In genomic region chr6:111846061-111846460, GRCh38 we compare ENCODE assay signal across 15 cellular contexts. TPM values are rescaled to one million over a fixed set of nuclear protein-coding genes. Genes with fewer than 3 reads are reported as not detected.
DNase-seq lines count a peak whose midpoint lies in the region; ATAC-seq and TF ChIP-seq lines count a peak whose summit lies in the region.
"Had no signal": no experiment of that assay in that cellular context is flagged by ENCODE, and none has a peak within 500 bp of the region (broad histone marks: within the 10 kb centered on the region; RNA-seq: fewer than 3 reads in every experiment).

No MANE protein-coding gene starts in this region.

- no peak for ATAC-seq in activated T-cell treated with anti-CD3 and anti-CD28 coated beads, Interleukin-2, amount 50 U/mL, for 72 hours (replicated peaks in 1 of 2)
- ATAC-seq in GM23338 (no peak), GM18867 (IDR thresholded peaks at IDR 0.05; ENCODE audit: unreplicated experiment) (no peak)

- H3K4me1 ChIP-seq in GM23338 (ENCODE audit: insufficient read depth) = peaks cover 74% of the 10 kb centered on the region

- H4K20me1 ChIP-seq in GM23338 (replicated peaks; ENCODE audit: insufficient read depth) = peaks cover 10% of the 10 kb centered on the region

- peaks cover 58% of the 10 kb centered on the region for H3K79me2 ChIP-seq in GM23338 (replicated peaks; ENCODE audit: insufficient read depth)

- H3K9me3 Mint-ChIP-seq in activated T-cell treated with anti-CD3 and anti-CD28 coated beads, Interleukin-2, amount 50 U/mL, for 72 hours = no peaks in the 10 kb centered on the region
- H3K9me3 Mint-ChIP-seq in GM23338 (no peaks in the 10 kb centered on the region), brain (no peaks in the 10 kb centered on the region), nephron progenitor cell (no peaks in the 10 kb centered on the region)
- H3K9me3 Mint-ChIP-seq: T-cell had no signal

- no peak overlapping the region for H3K27ac ChIP-seq in GM23338 (ENCODE audit: low read depth)
- H3K27ac ChIP-seq: ascending aorta, coronary artery, esophagus squamous epithelium, hepatocyte had no signal

- no peaks in the 10 kb centered on the region for H3K9me2 ChIP-seq in GM23338 (ENCODE audit: insufficient read depth)

- no peak overlapping the region for H3K4me3 Mint-ChIP-seq in activated T-cell treated with anti-CD3 and anti-CD28 coated beads, Interleukin-2, amount 50 U/mL, for 72 hours
- H3K4me3 Mint-ChIP-seq in GM23338 (no peak overlapping the region), brain (peak overlapping the region in 1 of 5 experiments; percentile 55), nephron progenitor cell (no peak overlapping the region)

- TF ChIP-seq CTCF in GM23338 (conservative IDR thresholded peaks at IDR 0.05; ENCODE audit: low read depth in 2 of 2) = no peak
- no peak for TF ChIP-seq CTCF in brain (conservative IDR thresholded peaks at IDR 0.05)
- no peak for TF ChIP-seq CTCF in nephron progenitor cell (IDR thresholded peaks at IDR 0.05)

- no peaks in the 10 kb centered on the region for H3K27me3 Mint-ChIP-seq in activated T-cell treated with anti-CD3 and anti-CD28 coated beads, Interleukin-2, amount 50 U/mL, for 72 hours (ENCODE audit: low read depth)
- H3K27me3 Mint-ChIP-seq in GM23338 (ENCODE audit: insufficient read depth, low read depth, poor library complexity) = peaks cover 4% of the 10 kb centered on the region
- H3K27me3 Mint-ChIP-seq in brain = no peaks in the 10 kb centered on the region
- peaks cover 4% of the 10 kb centered on the region for H3K27me3 Mint-ChIP-seq in nephron progenitor cell (ENCODE audit: low read depth, poor library complexity)
- H3K27me3 Mint-ChIP-seq: T-cell had no signal

- no peaks in the 10 kb centered on the region for H3K36me3 ChIP-seq in GM23338 (ENCODE audit: insufficient read depth)
- H3K36me3 ChIP-seq: ascending aorta, esophagus squamous epithelium had no signal

- H3F3A ChIP-seq in GM23338 (replicated peaks; ENCODE audit: low read depth) = peaks cover 3% of the 10 kb centered on the region; the same call in 1 of the 2 replicates

- H3K27ac Mint-ChIP-seq in activated T-cell treated with anti-CD3 and anti-CD28 coated beads, Interleukin-2, amount 50 U/mL, for 72 hours = peak overlapping the region; percentile 97
- no peak overlapping the region for H3K27ac Mint-ChIP-seq in GM23338
- H3K27ac Mint-ChIP-seq in brain = peak overlapping the region in 4 of 5 experiments; percentile 64 to 84 (median 74)
- H3K27ac Mint-ChIP-seq in nephron progenitor cell = peak overlapping the region; percentile 88
- H3K27ac Mint-ChIP-seq: T-cell had no signal

- peaks cover 24% of the 10 kb centered on the region for H3K4me1 Mint-ChIP-seq in activated T-cell treated with anti-CD3 and anti-CD28 coated beads, Interleukin-2, amount 50 U/mL, for 72 hours (ENCODE audit: low read depth)
- peaks cover 61% of the 10 kb centered on the region for H3K4me1 Mint-ChIP-seq in GM23338
- H3K4me1 Mint-ChIP-seq in brain = no peaks in the 10 kb centered on the region
- peaks cover 27% of the 10 kb centered on the region for H3K4me1 Mint-ChIP-seq in nephron progenitor cell

- H3K4me3 ChIP-seq in GM23338 = no peak overlapping the region
- H3K4me3 ChIP-seq: ascending aorta, coronary artery, esophagus squamous epithelium, hepatocyte had no signal

- DNase-seq in activated T-cell treated with anti-CD3 and anti-CD28 coated beads, Interleukin-2, amount 50 U/mL, for 72 hours = no peak
- DNase-seq in activated T-cell treated with anti-CD3 and anti-CD28 coated beads for 4 hours = no peak
- no peak for DNase-seq in GM23338 (ENCODE audit: low spot score)
- DNase-seq in nephron progenitor cell = no peak
- DNase-seq in COLO829 (ENCODE audit: low spot score) = no peak
- no peak for DNase-seq in NCI-H187 treated with DMSO at 0.1 percent for 48 hours (lab: John Stamatoyannopoulos, UW)
- DNase-seq: esophagus squamous epithelium; kidney glomerular epithelial cell; stimulated activated CD4-positive, alpha-beta T cell treated with anti-CD3 and anti-CD28 coated beads, Interleukin-15, amount 100 ng/mL, for 24 hours had no signal

- H3K36me3 Mint-ChIP-seq in activated T-cell treated with anti-CD3 and anti-CD28 coated beads, Interleukin-2, amount 50 U/mL, for 72 hours (ENCODE audit: insufficient read depth in 2 of 2) = peaks cover 0 to 24% of the 10 kb centered on the region in 2 donors
- H3K36me3 Mint-ChIP-seq in GM23338 (ENCODE audit: low read depth) = no peaks in the 10 kb centered on the region; the same call in 2 of the 3 replicates
- peaks cover 25% of the 10 kb centered on the region for H3K36me3 Mint-ChIP-seq in brain
- no peaks in the 10 kb centered on the region for H3K36me3 Mint-ChIP-seq in nephron progenitor cell (ENCODE audit: low read depth)

- H3K4me2 ChIP-seq in GM23338 = 0 out of 2 replicates have a peak overlapping the region, but pooled peaks have one; percentile 29
- H3K4me2 ChIP-seq: hepatocyte had no signal

- H2AFZ ChIP-seq in GM23338 = no peak overlapping the region
- H2AFZ ChIP-seq: hepatocyte had no signal

- no peaks in the 10 kb centered on the region for H3K27me3 ChIP-seq in GM23338 (ENCODE audit: insufficient read depth)
- H3K27me3 ChIP-seq: ascending aorta, esophagus squamous epithelium, hepatocyte had no signal

TF ChIP-seq in GM23338, 12 proteins besides CTCF, POLR2A, EP300 and RAD21:
- TF ChIP-seq ZNF331 (CRISPR knock-in tag; IDR thresholded peaks at IDR 0.05; ENCODE audit: low read depth) = no peak

RNA-seq across cellular contexts. Expression of gene FYN, which starts 27.2 kb away (rescaled TPM):
- 100 to 1,000 TPM; 504 to 505 TPM for total RNA-seq in activated T-cell treated with anti-CD3 and anti-CD28 coated beads, Interleukin-2, amount 50 U/mL, for 72 hours
- total RNA-seq in GM23338 (2014; rRNA removed; shearing (Covaris generic)) = 70.8 and 143 TPM in 2 replicates
- polyA plus RNA-seq in GM23338 (2016; fragmentation: Nextera tagmentation; extraction: Ambion mirVana) = 46.8 and 54.9 TPM in 2 replicates
- polyA plus RNA-seq in brain (ENCODE audit: insufficient read depth, low read depth, low replicate concordance) = 338 TPM
